21 cellular contexts compared by ENCODE assay signal in genomic region chr19:14164724-14165493, GRCh38.
"Had no signal": no experiment of that assay in that cellular context is flagged by ENCODE, and none has a peak within 500 bp of the region (broad histone marks: within the 10 kb centered on the region; RNA-seq: fewer than 3 reads in every experiment).

No MANE protein-coding gene starts in this region.

- H3K9me3 ChIP-seq: heart left ventricle, left lung, lower lobe of right lung, pancreas, suprapubic skin, thyroid gland, upper lobe of left lung, uterus had no signal

- H3K4me2 ChIP-seq: smooth muscle cell had no signal

- ATAC-seq: heart left ventricle; left lung; lower lobe of right lung; naive thymus-derived CD4-positive, alpha-beta T cell; pancreas; right cardiac atrium; stimulated activated naive CD8-positive, alpha-beta T cell treated with anti-CD3 and anti-CD28 coated beads, Interleukin-15, Interleukin-2, amounts not matched to agents 100 U/mL and 50 U/mL, for 24 hours had no signal

- H3K36me3 ChIP-seq: uterus had no signal

- H3K27me3 ChIP-seq: heart left ventricle, pancreas, suprapubic skin, thyroid gland, upper lobe of left lung, uterus had no signal

- H3K27ac ChIP-seq: coronary artery, heart left ventricle, left lung, lower lobe of right lung, pancreas, suprapubic skin, thyroid gland, upper lobe of left lung, uterus had no signal

- H3K4me3 ChIP-seq: coronary artery, heart left ventricle, left lung, lower lobe of right lung, pancreas, smooth muscle cell, suprapubic skin, thyroid gland, upper lobe of left lung, uterus had no signal

- H3K4me1 ChIP-seq: pancreas, thyroid gland, uterus had no signal

- DNase-seq: effector CD8-positive, alpha-beta T cell; foreskin melanocyte; heart left ventricle; hypothalamus; islet precursor cell; lower lobe of right lung; mesendoderm; naive thymus-derived CD4-positive, alpha-beta T cell; nephron progenitor cell; nucleus accumbens; right cardiac atrium; stimulated activated CD4-positive, alpha-beta T cell treated with anti-CD3 and anti-CD28 coated beads, Interleukin-2, amount 100 ng/mL, for 48 hours; stimulated activated naive CD8-positive, alpha-beta T cell treated with anti-CD3 and anti-CD28 coated beads, Interleukin-15, Interleukin-2, amounts not matched to agents 100 U/mL and 50 U/mL, for 24 hours; thyroid gland; upper lobe of left lung; uterus had no signal
